Comparison of ENCODE assay signal across 23 cellular contexts in genomic region chr10:58981051-58981450, GRCh38.
"Had no signal": no experiment of that assay in that cellular context is flagged by ENCODE, and none has a peak within 500 bp of the region (broad histone marks: within the 10 kb centered on the region; RNA-seq: fewer than 3 reads in every experiment).

No MANE protein-coding gene starts in this region.

- H3K9me3 ChIP-seq: ascending aorta, breast epithelium, left ventricle myocardium inferior, neutrophil, ovary, prostate gland, right atrium auricular region, spleen, thoracic aorta had no signal

- H3K36me3 ChIP-seq: adrenal gland, ascending aorta, breast epithelium, left ventricle myocardium inferior, neutrophil, ovary, prostate gland, right atrium auricular region, spleen, thoracic aorta, WERI-Rb-1 had no signal

- H3K27me3 ChIP-seq: adrenal gland, ascending aorta, breast epithelium, neutrophil, ovary, right atrium auricular region, spleen had no signal

- H3K27ac ChIP-seq: adrenal gland, ascending aorta, coronary artery, epithelial cell of prostate, left ventricle myocardium inferior, neutrophil, ovary, prostate gland, right atrium auricular region, spleen, thoracic aorta, WERI-Rb-1 had no signal

- H3K4me1 ChIP-seq: ascending aorta, breast epithelium, left ventricle myocardium inferior, right atrium auricular region, spleen had no signal

- H3K4me3 ChIP-seq: adrenal gland, ascending aorta, breast epithelium, coronary artery, left ventricle myocardium inferior, ovary, prostate gland, right atrium auricular region, spleen, thoracic aorta had no signal

- DNase-seq: activated CD4-positive, alpha-beta T cell treated with anti-CD3 and anti-CD28 coated beads for 1 hour; activated naive CD4-positive, alpha-beta T cell; activated T-cell treated with anti-CD3 and anti-CD28 coated beads, Interleukin-2, amount 50 U/mL, for 1 hour; adrenal gland; foreskin fibroblast; hippocampal formation; left ventricle myocardium inferior; natural killer cell; ovary; spleen; stimulated activated CD4-positive, alpha-beta T cell treated with anti-CD3 and anti-CD28 coated beads, Interleukin-4, amount 100 ng/mL, for 24 hours; stimulated activated naive CD4-positive, alpha-beta T cell treated with Interleukin-2 at 50 U/mL for 16 hours; T-helper 1 cell; WERI-Rb-1 had no signal

- ATAC-seq: activated T-helper 17 cell treated with anti-CD3 and anti-CD28 coated beads, Interleukin-2, amount 50 U/mL, for 72 hours; natural killer cell had no signal
